Comparison of ENCODE assay signal across 2 cellular contexts in the genomic region with DNA sequence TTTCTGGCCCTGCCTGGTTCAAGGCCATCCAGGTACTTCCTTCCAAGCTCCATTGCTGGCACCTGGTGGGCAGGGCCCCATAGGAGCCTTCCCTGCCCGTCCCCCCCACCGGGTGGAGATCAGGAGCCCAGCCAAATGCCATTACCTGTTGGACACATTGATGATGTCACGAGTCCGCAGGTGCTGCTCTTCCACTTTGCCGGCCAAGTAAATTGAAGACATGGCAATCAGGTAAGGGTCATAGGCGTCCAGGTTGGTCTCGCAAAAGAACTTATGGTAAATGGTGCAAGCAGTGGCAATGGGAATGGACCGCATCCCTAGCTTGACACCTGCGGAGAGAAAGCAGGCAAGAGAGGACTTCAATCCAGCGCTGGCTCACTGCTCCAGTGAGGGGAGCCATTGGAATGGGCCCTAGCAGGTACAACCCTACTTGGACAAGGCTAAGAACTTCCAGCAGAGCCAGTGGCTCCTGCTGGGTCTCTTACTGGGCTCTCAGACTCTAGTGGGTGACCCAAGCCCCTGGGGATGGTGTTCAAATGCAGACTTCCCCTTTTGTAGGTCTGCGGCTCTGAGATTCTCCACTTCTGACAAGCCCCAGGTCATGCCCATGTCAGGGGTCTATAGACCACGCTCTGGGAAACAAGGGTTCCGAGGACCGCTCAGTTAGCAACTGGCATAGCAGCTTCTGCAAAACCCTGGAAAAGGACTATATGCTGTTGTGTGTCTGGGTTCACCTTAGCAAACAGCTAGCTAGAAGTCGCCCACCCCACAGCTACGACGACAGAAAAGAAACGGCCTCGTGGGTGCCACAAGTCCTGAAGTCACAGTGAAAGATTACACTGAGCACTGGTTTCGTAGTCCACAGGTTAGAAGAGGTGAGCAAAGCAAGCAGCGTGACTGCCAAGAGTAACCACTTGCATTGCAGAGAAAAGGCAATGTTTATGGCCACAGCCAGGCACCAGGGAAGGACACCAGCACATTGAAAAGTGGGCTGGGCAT.
A peak's percentile ranks its signal among the peaks of the same experiment; 100 is the strongest.
TF ChIP-seq lines count a peak whose summit lies in the region.

No MANE protein-coding gene starts in this region.

TF ChIP-seq in HEK293, 187 proteins besides CTCF, POLR2A, EP300 and RAD21:
- TF ChIP-seq, protein P1, sequence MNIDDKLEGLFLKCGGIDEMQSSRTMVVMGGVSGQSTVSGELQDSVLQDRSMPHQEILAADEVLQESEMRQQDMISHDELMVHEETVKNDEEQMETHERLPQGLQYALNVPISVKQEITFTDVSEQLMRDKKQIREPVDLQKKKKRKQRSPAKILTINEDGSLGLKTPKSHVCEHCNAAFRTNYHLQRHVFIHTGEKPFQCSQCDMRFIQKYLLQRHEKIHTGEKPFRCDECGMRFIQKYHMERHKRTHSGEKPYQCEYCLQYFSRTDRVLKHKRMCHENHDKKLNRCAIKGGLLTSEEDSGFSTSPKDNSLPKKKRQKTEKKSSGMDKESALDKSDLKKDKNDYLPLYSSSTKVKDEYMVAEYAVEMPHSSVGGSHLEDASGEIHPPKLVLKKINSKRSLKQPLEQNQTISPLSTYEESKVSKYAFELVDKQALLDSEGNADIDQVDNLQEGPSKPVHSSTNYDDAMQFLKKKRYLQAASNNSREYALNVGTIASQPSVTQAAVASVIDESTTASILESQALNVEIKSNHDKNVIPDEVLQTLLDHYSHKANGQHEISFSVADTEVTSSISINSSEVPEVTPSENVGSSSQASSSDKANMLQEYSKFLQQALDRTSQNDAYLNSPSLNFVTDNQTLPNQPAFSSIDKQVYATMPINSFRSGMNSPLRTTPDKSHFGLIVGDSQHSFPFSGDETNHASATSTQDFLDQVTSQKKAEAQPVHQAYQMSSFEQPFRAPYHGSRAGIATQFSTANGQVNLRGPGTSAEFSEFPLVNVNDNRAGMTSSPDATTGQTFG (tag by site-specific recombination; IDR thresholded peaks at IDR 0.05; ENCODE audit: borderline replicate concordance): no peak
- peak; percentile 50; the same call in 1 of the 2 replicates for TF ChIP-seq SCRT1 (tag by site-specific recombination; IDR thresholded peaks at IDR 0.05; ENCODE audit: borderline replicate concordance)
- peak; percentile 69 for TF ChIP-seq SCRT2 (tag by site-specific recombination; IDR thresholded peaks at IDR 0.05)
- TF ChIP-seq GLI2 (tag by site-specific recombination; IDR thresholded peaks at IDR 0.05; ENCODE audit: borderline replicate concordance, low read depth): no peak
TF ChIP-seq in HEK293: peak in this region for 2.

TF ChIP-seq in GM12878, 131 proteins besides CTCF, POLR2A, EP300 and RAD21:
- TF ChIP-seq, protein P2, sequence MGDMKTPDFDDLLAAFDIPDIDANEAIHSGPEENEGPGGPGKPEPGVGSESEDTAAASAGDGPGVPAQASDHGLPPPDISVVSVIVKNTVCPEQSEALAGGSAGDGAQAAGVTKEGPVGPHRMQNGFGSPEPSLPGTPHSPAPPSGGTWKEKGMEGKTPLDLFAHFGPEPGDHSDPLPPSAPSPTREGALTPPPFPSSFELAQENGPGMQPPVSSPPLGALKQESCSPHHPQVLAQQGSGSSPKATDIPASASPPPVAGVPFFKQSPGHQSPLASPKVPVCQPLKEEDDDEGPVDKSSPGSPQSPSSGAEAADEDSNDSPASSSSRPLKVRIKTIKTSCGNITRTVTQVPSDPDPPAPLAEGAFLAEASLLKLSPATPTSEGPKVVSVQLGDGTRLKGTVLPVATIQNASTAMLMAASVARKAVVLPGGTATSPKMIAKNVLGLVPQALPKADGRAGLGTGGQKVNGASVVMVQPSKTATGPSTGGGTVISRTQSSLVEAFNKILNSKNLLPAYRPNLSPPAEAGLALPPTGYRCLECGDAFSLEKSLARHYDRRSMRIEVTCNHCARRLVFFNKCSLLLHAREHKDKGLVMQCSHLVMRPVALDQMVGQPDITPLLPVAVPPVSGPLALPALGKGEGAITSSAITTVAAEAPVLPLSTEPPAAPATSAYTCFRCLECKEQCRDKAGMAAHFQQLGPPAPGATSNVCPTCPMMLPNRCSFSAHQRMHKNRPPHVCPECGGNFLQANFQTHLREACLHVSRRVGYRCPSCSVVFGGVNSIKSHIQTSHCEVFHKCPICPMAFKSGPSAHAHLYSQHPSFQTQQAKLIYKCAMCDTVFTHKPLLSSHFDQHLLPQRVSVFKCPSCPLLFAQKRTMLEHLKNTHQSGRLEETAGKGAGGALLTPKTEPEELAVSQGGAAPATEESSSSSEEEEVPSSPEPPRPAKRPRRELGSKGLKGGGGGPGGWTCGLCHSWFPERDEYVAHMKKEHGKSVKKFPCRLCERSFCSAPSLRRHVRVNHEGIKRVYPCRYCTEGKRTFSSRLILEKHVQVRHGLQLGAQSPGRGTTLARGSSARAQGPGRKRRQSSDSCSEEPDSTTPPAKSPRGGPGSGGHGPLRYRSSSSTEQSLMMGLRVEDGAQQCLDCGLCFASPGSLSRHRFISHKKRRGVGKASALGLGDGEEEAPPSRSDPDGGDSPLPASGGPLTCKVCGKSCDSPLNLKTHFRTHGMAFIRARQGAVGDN (IDR thresholded peaks at IDR 0.05): no peak
- peak; percentile 68; the same call in 1 of the 2 replicates for TF ChIP-seq SPI1 (IDR thresholded peaks at IDR 0.05; ENCODE audit: borderline replicate concordance, insufficient read depth, low read depth, low read length)
